In the genomic region with DNA sequence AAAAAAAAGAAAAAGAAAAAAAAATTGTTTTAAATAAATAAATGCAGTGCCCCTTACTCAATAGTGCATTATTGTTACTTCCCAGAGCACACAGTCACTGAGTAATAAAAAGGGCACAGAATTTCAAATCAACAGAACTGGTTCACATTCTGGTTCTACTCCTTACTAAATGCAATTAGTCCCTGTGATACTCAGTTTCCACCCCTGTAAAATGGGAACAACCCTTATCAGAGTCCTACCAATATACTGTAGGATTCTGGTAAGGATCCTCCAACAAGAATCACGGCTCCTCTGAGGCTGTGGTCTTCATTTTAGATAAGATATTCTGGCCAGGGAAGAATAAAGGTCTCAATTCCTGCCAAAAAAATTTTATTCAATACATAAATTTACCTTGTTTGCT, we compare ENCODE assay signal across 13 cellular contexts. TPM values are rescaled to one million over a fixed set of nuclear protein-coding genes. Genes with fewer than 3 reads are reported as not detected.
DNase-seq lines count a peak whose midpoint lies in the region; ATAC-seq and TF ChIP-seq lines count a peak whose summit lies in the region.
"Had no signal": no experiment of that assay in that cellular context is flagged by ENCODE, and none has a peak within 500 bp of the region (broad histone marks: within the 10 kb centered on the region; RNA-seq: fewer than 3 reads in every experiment).

No MANE protein-coding gene starts in this region.

- H3K4me3 ChIP-seq in right atrium auricular region (no peak overlapping the region), esophagus muscularis mucosa (no peak overlapping the region), prostate gland (no peak overlapping the region)

- H3K27ac ChIP-seq in right atrium auricular region: peak overlapping the region; percentile 79 to 83
- peak overlapping the region; percentile 63 to 65 (median 64) for H3K27ac ChIP-seq in esophagus muscularis mucosa (replicated peaks in 1 of 4)
- H3K27ac ChIP-seq in prostate gland: peak overlapping the region; percentile 59 to 71

- ATAC-seq in Right ventricle myocardium superior (ENCODE audit: poor library complexity) (no peak), HG02852 (IDR thresholded peaks at IDR 0.05; ENCODE audit: unreplicated experiment) (no peak), GM21360 (IDR thresholded peaks at IDR 0.05; ENCODE audit: unreplicated experiment) (no peak)
- ATAC-seq: esophagus mucosa had no signal

- TF ChIP-seq EP300 in esophagus muscularis mucosa (IDR thresholded peaks at IDR 0.05): no peak

- 77% methylated on average over 1 of the region's 1 CpG for WGBS in esophagus muscularis mucosa
- WGBS in prostate gland: 52% methylated on average over 1 of the region's 1 CpG

- no peaks in the 10 kb centered on the region for H3K27me3 ChIP-seq in right atrium auricular region
- H3K27me3 ChIP-seq in esophagus muscularis mucosa: no peaks in the 10 kb centered on the region
- H3K27me3 ChIP-seq in prostate gland (replicated peaks; ENCODE audit: insufficient read depth): no peaks in the 10 kb centered on the region

- TF ChIP-seq CTCF in right atrium auricular region (IDR thresholded peaks at IDR 0.05) (no peak), esophagus muscularis mucosa (IDR thresholded peaks at IDR 0.05) (no peak), prostate gland (IDR thresholded peaks at IDR 0.05) (no peak)

- H3K4me1 ChIP-seq in right atrium auricular region (peaks cover 0 to 71% of the 10 kb centered on the region in 2 donors), esophagus muscularis mucosa (peaks cover 59 to 77% (median 67%) of the 10 kb centered on the region in 4 donors), prostate gland (replicated peaks) (peaks cover 24% of the 10 kb centered on the region)

- H3K36me3 ChIP-seq in right atrium auricular region (peaks cover 16% of the 10 kb centered on the region), esophagus muscularis mucosa (peaks cover 0 to 26% (median 12%) of the 10 kb centered on the region in 4 donors), prostate gland (no peaks in the 10 kb centered on the region)

- intact Hi-C loops in Right ventricle myocardium superior (cut with DNase I): no loop called here
- intact Hi-C loops in esophagus muscularis mucosa (cut with DNase I): no loop called here
- intact Hi-C loops in prostate gland (cut with DNase I): loop anchor here (5.0 kb wide), 1 partner anchor 41 kb away; no protein-coding TSS in a partner anchor

- TF ChIP-seq POLR2A in esophagus muscularis mucosa (IDR thresholded peaks at IDR 0.05; ENCODE audit: low read depth) (no peak), prostate gland (IDR thresholded peaks at IDR 0.05) (no peak)

- DNase-seq in right atrium auricular region (ENCODE audit: low spot score): no peak
- no peak for DNase-seq in Right ventricle myocardium superior
- no peak for DNase-seq in esophagus muscularis mucosa (ENCODE audit: extremely low spot score)
- no peak for DNase-seq in prostate gland (ENCODE audit: low spot score)
- DNase-seq in AG20443 (ENCODE audit: low spot score): no peak
- DNase-seq in NCI-H1436 treated with DMSO at 0.1 percent for 48 hours (lab: John Stamatoyannopoulos, UW): no peak
- DNase-seq: activated naive CD4-positive, alpha-beta T cell treated with anti-CD3 and anti-CD28 coated beads, Interleukin-2, amount 10 ng/mL, durations not matched to agents 7 days and 5 days; DMS79 treated with DMSO at 0.1 percent for 48 hours; NCI-H187 treated with DMSO at 0.1 percent for 48 hours; NCI-H69 had no signal

- H3K9me3 ChIP-seq in right atrium auricular region (no peaks in the 10 kb centered on the region), esophagus muscularis mucosa (no peaks in the 10 kb centered on the region), prostate gland (no peaks in the 10 kb centered on the region)

RNA-seq across cellular contexts. Expression of a gene that starts 50.7 kb away (rescaled TPM):
- total RNA-seq in right atrium auricular region (100 to 1,000 TPM in 1 of 2 donors, 10 to 100 TPM in 1; 84.0 to 182 TPM), Right ventricle myocardium superior (112 TPM), esophagus muscularis mucosa (100 to 1,000 TPM; 114 to 284 (median 188) TPM), prostate gland (100 to 1,000 TPM; 123 to 154 TPM)
